Comparison of ENCODE assay signal across 1 cellular context in the genomic region with DNA sequence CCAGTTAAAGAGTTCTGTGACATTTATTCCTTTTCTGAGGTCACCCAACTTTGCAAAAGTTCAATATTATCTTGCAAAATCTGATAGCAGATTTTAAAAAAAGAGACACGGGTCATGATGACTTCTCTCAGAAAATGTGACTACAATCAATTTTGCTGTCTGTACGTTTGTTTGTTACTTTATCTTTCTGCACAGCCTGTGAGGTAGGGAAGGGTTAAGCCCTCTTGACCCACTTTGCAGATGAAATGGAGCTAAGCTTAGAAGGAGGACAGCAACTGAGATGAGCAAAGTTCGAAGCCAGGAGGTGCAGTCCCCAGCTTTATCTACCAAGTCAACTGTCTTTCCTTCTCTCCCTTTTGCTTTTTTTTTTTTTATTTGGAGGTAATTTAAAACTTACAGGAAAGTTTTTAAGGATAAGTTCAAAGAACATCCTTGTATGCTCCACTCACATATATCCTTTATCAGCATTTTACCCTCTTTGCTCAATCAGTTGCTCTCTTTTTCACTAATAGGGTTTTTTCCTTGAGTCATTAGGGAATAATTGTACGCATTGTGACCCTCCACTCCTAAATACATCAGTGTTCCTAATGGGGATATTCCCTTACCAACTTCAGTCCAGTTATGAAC.
TF ChIP-seq lines count a peak whose summit lies in the region.

No MANE protein-coding gene starts in this region.

TF ChIP-seq in GM23338, 12 proteins besides CTCF, POLR2A, EP300 and RAD21 (continued from another document):
- TF ChIP-seq, protein P1, sequence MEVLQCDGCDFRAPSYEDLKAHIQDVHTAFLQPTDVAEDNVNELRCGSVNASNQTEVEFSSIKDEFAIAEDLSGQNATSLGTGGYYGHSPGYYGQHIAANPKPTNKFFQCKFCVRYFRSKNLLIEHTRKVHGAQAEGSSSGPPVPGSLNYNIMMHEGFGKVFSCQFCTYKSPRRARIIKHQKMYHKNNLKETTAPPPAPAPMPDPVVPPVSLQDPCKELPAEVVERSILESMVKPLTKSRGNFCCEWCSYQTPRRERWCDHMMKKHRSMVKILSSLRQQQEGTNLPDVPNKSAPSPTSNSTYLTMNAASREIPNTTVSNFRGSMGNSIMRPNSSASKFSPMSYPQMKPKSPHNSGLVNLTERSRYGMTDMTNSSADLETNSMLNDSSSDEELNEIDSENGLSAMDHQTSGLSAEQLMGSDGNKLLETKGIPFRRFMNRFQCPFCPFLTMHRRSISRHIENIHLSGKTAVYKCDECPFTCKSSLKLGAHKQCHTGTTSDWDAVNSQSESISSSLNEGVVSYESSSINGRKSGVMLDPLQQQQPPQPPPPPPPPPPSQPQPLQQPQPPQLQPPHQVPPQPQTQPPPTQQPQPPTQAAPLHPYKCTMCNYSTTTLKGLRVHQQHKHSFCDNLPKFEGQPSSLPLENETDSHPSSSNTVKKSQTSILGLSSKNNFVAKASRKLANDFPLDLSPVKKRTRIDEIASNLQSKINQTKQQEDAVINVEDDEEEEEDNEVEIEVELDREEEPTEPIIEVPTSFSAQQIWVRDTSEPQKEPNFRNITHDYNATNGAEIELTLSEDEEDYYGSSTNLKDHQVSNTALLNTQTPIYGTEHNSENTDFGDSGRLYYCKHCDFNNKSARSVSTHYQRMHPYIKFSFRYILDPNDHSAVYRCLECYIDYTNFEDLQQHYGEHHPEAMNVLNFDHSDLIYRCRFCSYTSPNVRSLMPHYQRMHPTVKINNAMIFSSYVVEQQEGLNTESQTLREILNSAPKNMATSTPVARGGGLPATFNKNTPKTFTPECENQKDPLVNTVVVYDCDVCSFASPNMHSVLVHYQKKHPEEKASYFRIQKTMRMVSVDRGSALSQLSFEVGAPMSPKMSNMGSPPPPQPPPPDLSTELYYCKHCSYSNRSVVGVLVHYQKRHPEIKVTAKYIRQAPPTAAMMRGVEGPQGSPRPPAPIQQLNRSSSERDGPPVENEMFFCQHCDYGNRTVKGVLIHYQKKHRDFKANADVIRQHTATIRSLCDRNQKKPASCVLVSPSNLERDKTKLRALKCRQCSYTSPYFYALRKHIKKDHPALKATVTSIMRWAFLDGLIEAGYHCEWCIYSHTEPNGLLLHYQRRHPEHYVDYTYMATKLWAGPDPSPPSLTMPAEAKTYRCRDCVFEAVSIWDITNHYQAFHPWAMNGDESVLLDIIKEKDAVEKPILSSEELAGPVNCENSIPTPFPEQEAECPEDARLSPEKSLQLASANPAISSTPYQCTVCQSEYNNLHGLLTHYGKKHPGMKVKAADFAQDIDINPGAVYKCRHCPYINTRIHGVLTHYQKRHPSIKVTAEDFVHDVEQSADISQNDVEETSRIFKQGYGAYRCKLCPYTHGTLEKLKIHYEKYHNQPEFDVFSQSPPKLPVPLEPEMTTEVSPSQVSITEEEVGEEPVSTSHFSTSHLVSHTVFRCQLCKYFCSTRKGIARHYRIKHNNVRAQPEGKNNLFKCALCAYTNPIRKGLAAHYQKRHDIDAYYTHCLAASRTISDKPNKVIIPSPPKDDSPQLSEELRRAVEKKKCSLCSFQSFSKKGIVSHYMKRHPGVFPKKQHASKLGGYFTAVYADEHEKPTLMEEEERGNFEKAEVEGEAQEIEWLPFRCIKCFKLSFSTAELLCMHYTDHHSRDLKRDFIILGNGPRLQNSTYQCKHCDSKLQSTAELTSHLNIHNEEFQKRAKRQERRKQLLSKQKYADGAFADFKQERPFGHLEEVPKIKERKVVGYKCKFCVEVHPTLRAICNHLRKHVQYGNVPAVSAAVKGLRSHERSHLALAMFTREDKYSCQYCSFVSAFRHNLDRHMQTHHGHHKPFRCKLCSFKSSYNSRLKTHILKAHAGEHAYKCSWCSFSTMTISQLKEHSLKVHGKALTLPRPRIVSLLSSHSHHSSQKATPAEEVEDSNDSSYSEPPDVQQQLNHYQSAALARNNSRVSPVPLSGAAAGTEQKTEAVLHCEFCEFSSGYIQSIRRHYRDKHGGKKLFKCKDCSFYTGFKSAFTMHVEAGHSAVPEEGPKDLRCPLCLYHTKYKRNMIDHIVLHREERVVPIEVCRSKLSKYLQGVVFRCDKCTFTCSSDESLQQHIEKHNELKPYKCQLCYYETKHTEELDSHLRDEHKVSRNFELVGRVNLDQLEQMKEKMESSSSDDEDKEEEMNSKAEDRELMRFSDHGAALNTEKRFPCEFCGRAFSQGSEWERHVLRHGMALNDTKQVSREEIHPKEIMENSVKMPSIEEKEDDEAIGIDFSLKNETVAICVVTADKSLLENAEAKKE (CRISPR knock-in tag; IDR thresholded peaks at IDR 0.05) = no peak
- TF ChIP-seq, protein P2, sequence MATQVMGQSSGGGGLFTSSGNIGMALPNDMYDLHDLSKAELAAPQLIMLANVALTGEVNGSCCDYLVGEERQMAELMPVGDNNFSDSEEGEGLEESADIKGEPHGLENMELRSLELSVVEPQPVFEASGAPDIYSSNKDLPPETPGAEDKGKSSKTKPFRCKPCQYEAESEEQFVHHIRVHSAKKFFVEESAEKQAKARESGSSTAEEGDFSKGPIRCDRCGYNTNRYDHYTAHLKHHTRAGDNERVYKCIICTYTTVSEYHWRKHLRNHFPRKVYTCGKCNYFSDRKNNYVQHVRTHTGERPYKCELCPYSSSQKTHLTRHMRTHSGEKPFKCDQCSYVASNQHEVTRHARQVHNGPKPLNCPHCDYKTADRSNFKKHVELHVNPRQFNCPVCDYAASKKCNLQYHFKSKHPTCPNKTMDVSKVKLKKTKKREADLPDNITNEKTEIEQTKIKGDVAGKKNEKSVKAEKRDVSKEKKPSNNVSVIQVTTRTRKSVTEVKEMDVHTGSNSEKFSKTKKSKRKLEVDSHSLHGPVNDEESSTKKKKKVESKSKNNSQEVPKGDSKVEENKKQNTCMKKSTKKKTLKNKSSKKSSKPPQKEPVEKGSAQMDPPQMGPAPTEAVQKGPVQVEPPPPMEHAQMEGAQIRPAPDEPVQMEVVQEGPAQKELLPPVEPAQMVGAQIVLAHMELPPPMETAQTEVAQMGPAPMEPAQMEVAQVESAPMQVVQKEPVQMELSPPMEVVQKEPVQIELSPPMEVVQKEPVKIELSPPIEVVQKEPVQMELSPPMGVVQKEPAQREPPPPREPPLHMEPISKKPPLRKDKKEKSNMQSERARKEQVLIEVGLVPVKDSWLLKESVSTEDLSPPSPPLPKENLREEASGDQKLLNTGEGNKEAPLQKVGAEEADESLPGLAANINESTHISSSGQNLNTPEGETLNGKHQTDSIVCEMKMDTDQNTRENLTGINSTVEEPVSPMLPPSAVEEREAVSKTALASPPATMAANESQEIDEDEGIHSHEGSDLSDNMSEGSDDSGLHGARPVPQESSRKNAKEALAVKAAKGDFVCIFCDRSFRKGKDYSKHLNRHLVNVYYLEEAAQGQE (IDR thresholded peaks at IDR 0.05; ENCODE audit: unreplicated experiment) = no peak
- TF ChIP-seq NANOG (IDR thresholded peaks at IDR 0.05; ENCODE audit: borderline replicate concordance) (no peak), EZH2phosphoT487 (IDR thresholded peaks at IDR 0.05; ENCODE audit: unreplicated experiment) (no peak), CREB1 (CRISPR knock-in tag; IDR thresholded peaks at IDR 0.05; ENCODE audit: low read depth) (no peak), EZH2 (IDR thresholded peaks at IDR 0.05; ENCODE audit: low read depth, unreplicated experiment) (no peak), ZNF114 (CRISPR knock-in tag; IDR thresholded peaks at IDR 0.05) (no peak), STAT1 (IDR thresholded peaks at IDR 0.05; ENCODE audit: unreplicated experiment) (no peak)
- TF ChIP-seq, protein P3, sequence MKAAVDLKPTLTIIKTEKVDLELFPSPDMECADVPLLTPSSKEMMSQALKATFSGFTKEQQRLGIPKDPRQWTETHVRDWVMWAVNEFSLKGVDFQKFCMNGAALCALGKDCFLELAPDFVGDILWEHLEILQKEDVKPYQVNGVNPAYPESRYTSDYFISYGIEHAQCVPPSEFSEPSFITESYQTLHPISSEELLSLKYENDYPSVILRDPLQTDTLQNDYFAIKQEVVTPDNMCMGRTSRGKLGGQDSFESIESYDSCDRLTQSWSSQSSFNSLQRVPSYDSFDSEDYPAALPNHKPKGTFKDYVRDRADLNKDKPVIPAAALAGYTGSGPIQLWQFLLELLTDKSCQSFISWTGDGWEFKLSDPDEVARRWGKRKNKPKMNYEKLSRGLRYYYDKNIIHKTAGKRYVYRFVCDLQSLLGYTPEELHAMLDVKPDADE (IDR thresholded peaks at IDR 0.05) = no peak
